In genomic region chr20:58002901-58003300, GRCh38 we compare ENCODE assay signal across 27 cellular contexts.
A peak's percentile ranks its signal among the peaks of the same experiment; 100 is the strongest.
DNase-seq lines count a peak whose midpoint lies in the region; ATAC-seq, FAIRE-seq and TF ChIP-seq lines count a peak whose summit lies in the region.
"Had no signal": no experiment of that assay in that cellular context is flagged by ENCODE, and none has a peak within 500 bp of the region (broad histone marks: within the 10 kb centered on the region; RNA-seq: fewer than 3 reads in every experiment).

No MANE protein-coding gene starts in this region.

- no peak for TF ChIP-seq POLR2A in heart left ventricle (IDR thresholded peaks at IDR 0.05)
- TF ChIP-seq POLR2A in body of pancreas (IDR thresholded peaks at IDR 0.05) = no peak

- no peaks in the 10 kb centered on the region for H3K36me3 Mint-ChIP-seq in T-helper 2 cell treated with Interferon-gamma antibody and Interleukin-4, amounts not matched to agents 5 μg/mL and 100 μg/mL, for 36 hours (ENCODE audit: low read depth)
- no peaks in the 10 kb centered on the region for H3K36me3 Mint-ChIP-seq in neural progenitor cell
- H3K36me3 Mint-ChIP-seq: CD4-positive, alpha-beta memory T cell; CD4-positive, CD25-positive, alpha-beta regulatory T cell; CD8-positive, alpha-beta memory T cell had no signal

- no peak for ATAC-seq in heart left ventricle
- ATAC-seq in body of pancreas = no peak
- ATAC-seq in pancreas = no peak
- ATAC-seq: GM12878 had no signal

- H3K79me2 ChIP-seq in neural progenitor cell (ENCODE audit: low read depth) = no peaks in the 10 kb centered on the region

- H3K9ac ChIP-seq in neural progenitor cell = no peak overlapping the region
- H3K9ac ChIP-seq: BLaER1 had no signal

- H3K4me2 ChIP-seq in neural progenitor cell = no peak overlapping the region
- H3K4me2 ChIP-seq: A549, BLaER1 had no signal

- no peaks in the 10 kb centered on the region for H4K20me1 ChIP-seq in neural progenitor cell (ENCODE audit: low read depth)
- H4K20me1 ChIP-seq: BLaER1 had no signal

- H3K4me3 ChIP-seq in heart left ventricle = no peak overlapping the region
- H3K4me3 ChIP-seq in body of pancreas = no peak overlapping the region
- H3K4me3 ChIP-seq in pancreas = no peak overlapping the region
- H3K4me3 ChIP-seq in neural progenitor cell = no peak overlapping the region
- H3K4me3 ChIP-seq: A549, BLaER1, GM12878 had no signal

- H3K9me3 ChIP-seq in heart left ventricle (no peaks in the 10 kb centered on the region), body of pancreas (no peaks in the 10 kb centered on the region), pancreas (no peaks in the 10 kb centered on the region), neural progenitor cell (ENCODE audit: low read depth) (no peaks in the 10 kb centered on the region)
- H3K9me3 ChIP-seq: A549, BE2C, BLaER1 had no signal

- H3K36me3 ChIP-seq in heart left ventricle = no peaks in the 10 kb centered on the region
- H3K36me3 ChIP-seq in body of pancreas (replicated peaks in 1 of 2; ENCODE audit: insufficient read depth in 1 of 2, low read depth in 2 of 2) = no peaks in the 10 kb centered on the region
- no peaks in the 10 kb centered on the region for H3K36me3 ChIP-seq in pancreas
- H3K36me3 ChIP-seq in neural progenitor cell = no peaks in the 10 kb centered on the region
- H3K36me3 ChIP-seq: BE2C, BLaER1 had no signal

- H3K4me1 Mint-ChIP-seq in T-helper 2 cell treated with Interferon-gamma antibody and Interleukin-4, amounts not matched to agents 5 μg/mL and 100 μg/mL, for 36 hours (ENCODE audit: low read depth) = no peaks in the 10 kb centered on the region
- H3K4me1 Mint-ChIP-seq in neural progenitor cell = peaks cover 22% of the 10 kb centered on the region
- H3K4me1 Mint-ChIP-seq: CD4-positive, alpha-beta memory T cell had no signal

- H3K4me1 ChIP-seq in heart left ventricle (peaks cover 0 to 40% (median 18%) of the 10 kb centered on the region in 12 donors), body of pancreas (peaks cover 36% of the 10 kb centered on the region), pancreas (peaks cover 0 to 5% (median 4%) of the 10 kb centered on the region in 3 donors), neural progenitor cell (peaks cover 9% of the 10 kb centered on the region)

- no peak overlapping the region for H3K27ac ChIP-seq in heart left ventricle
- peak overlapping the region in 3 of 4 donors; percentile 57 to 78 (median 76) for H3K27ac ChIP-seq in body of pancreas
- peak overlapping the region in 3 of 4 donors; percentile 4 to 74 (median 44) for H3K27ac ChIP-seq in pancreas
- no peak overlapping the region for H3K27ac ChIP-seq in neural progenitor cell
- H3K27ac ChIP-seq: 22Rv1, BLaER1 had no signal

- peaks cover 12% of the 10 kb centered on the region for H3K27me3 Mint-ChIP-seq in T-helper 2 cell treated with Interferon-gamma antibody and Interleukin-4, amounts not matched to agents 5 μg/mL and 100 μg/mL, for 36 hours (ENCODE audit: low read depth)
- H3K27me3 Mint-ChIP-seq in neural progenitor cell (ENCODE audit: insufficient read depth, low read depth) = no peaks in the 10 kb centered on the region

- peaks cover 15% of the 10 kb centered on the region for H3F3A ChIP-seq in neural progenitor cell (ENCODE audit: low read depth)

- FAIRE-seq in pancreas (lab: Jason Lieb, UNC) = no peak
- FAIRE-seq: A549, GM12878, GM12892, GM18507 had no signal

- H3K27me3 ChIP-seq in heart left ventricle (no peaks in the 10 kb centered on the region), body of pancreas (no peaks in the 10 kb centered on the region), pancreas (no peaks in the 10 kb centered on the region), neural progenitor cell (peaks cover 15% of the 10 kb centered on the region)
- H3K27me3 ChIP-seq: BE2C, BLaER1 had no signal

- no peak for TF ChIP-seq CTCF in heart left ventricle (IDR thresholded peaks at IDR 0.05)
- no peak for TF ChIP-seq CTCF in body of pancreas (IDR thresholded peaks at IDR 0.05)
- TF ChIP-seq CTCF in pancreas (IDR thresholded peaks at IDR 0.05) = no peak
- no peak for TF ChIP-seq CTCF in neural progenitor cell (IDR thresholded peaks at IDR 0.05)

- WGBS in heart left ventricle, 4 donors = 93 to 97% (median 95%) methylated on average over 6 of the region's 6 CpGs
- WGBS in body of pancreas, 2 donors = 63 to 83% methylated on average over 6 of the region's 6 CpGs
- 60 to 70% methylated on average over 6 of the region's 6 CpGs for WGBS in pancreas, 2 donors

- intact Hi-C loops in cardiac septum (cut with DNase I) (no loop called here), heart left ventricle (cut with DNase I) (no loop called here), body of pancreas (cut with DNase I) (no loop called here), pancreas (cut with DNase I) (no loop called here)

- no peaks in the 10 kb centered on the region for H3K9me3 Mint-ChIP-seq in T-helper 2 cell treated with Interferon-gamma antibody and Interleukin-4, amounts not matched to agents 5 μg/mL and 100 μg/mL, for 36 hours
- H3K9me3 Mint-ChIP-seq in neural progenitor cell = no peaks in the 10 kb centered on the region
- H3K9me3 Mint-ChIP-seq: CD4-positive, alpha-beta memory T cell; CD8-positive, alpha-beta memory T cell had no signal

- H3K27ac Mint-ChIP-seq in T-helper 2 cell treated with Interferon-gamma antibody and Interleukin-4, amounts not matched to agents 5 μg/mL and 100 μg/mL, for 36 hours = no peak overlapping the region
- no peak overlapping the region for H3K27ac Mint-ChIP-seq in neural progenitor cell
- H3K27ac Mint-ChIP-seq: CD14-positive monocyte; CD4-positive, alpha-beta memory T cell; CD4-positive, CD25-positive, alpha-beta regulatory T cell; CD8-positive, alpha-beta memory T cell had no signal

- peak; percentile 33 for DNase-seq in cardiac septum (ENCODE audit: low spot score)
- no peak for DNase-seq in heart left ventricle
- DNase-seq in body of pancreas = no peak
- DNase-seq in pancreas = no peak
- no peak for DNase-seq in T-helper 2 cell treated with Interferon-gamma antibody and Interleukin-4, amounts not matched to agents 5 μg/mL and 100 μg/mL, for 36 hours (ENCODE audit: low spot score)
- no peak for DNase-seq in SK-N-DZ (ENCODE audit: low spot score)
- no peak for DNase-seq in neural progenitor cell (ENCODE audit: low spot score)
- DNase-seq: BE2C; C1 segment of cervical spinal cord; CD4-positive, alpha-beta memory T cell; CD4-positive, CD25-positive, alpha-beta regulatory T cell; CD8-positive, alpha-beta memory T cell; COR-L47; DMS 273 treated with DMSO at 0.1 percent for 48 hours; DMS153; DMS53; DMS79; DND-41; EL; GDM1 had no signal

- H3K4me3 Mint-ChIP-seq in T-helper 2 cell treated with Interferon-gamma antibody and Interleukin-4, amounts not matched to agents 5 μg/mL and 100 μg/mL, for 36 hours = no peak overlapping the region
- no peak overlapping the region for H3K4me3 Mint-ChIP-seq in neural progenitor cell
- H3K4me3 Mint-ChIP-seq: CD14-positive monocyte; CD4-positive, CD25-positive, alpha-beta regulatory T cell; CD8-positive, alpha-beta memory T cell had no signal

- H2AFZ ChIP-seq in neural progenitor cell (replicated peaks) = no peak overlapping the region

Comparison
In these comparisons a context has a peak if more than half of its experiments do, and no peak if none do; other contexts are left out.
1. H3K27ac ChIP-seq: peak in body of pancreas (3 of 4) and pancreas (3 of 4); none in heart left ventricle (0 of 12) and neural progenitor cell (single experiment).